26 cellular contexts compared by ENCODE assay signal in the genomic region with DNA sequence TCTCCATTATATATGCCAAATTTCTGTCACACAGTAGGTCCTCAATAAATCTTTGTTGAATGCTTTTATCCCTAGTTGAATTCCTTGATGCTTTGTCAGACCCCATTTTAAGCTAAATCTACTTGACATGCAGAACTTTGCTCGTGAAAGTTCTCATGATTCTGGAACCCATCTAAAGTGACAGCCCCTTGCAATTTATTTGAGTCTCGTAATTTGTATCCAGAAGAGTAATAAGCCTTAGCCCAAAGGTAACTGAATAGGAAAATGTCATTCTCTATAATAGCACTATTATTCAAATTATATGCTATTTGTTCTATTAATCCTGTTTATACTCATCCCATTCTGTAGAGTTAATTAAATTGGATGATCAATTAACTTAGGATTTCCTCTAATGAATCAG.
"Had no signal": no experiment of that assay in that cellular context is flagged by ENCODE, and none has a peak within 500 bp of the region (broad histone marks: within the 10 kb centered on the region; RNA-seq: fewer than 3 reads in every experiment).

No MANE protein-coding gene starts in this region.

- DNase-seq: natural killer cell; occipital lobe; ovary; posterior cingulate gyrus; psoas muscle; right cardiac atrium; right lobe of liver; sigmoid colon; small intestine; stimulated activated CD4-positive, alpha-beta T cell treated with anti-CD3 and anti-CD28 coated beads, Interleukin-15, amount 100 ng/mL, for 24 hours; stimulated activated CD4-positive, alpha-beta T cell treated with anti-CD3 and anti-CD28 coated beads, Interleukin-2, amount 100 ng/mL, for 24 hours; stimulated activated CD4-positive, alpha-beta T cell treated with anti-CD3 and anti-CD28 coated beads, Interleukin-2, amount 100 ng/mL, for 48 hours; stimulated activated CD4-positive, alpha-beta T cell treated with anti-CD3 and anti-CD28 coated beads, Interleukin-4, amount 100 ng/mL, for 24 hours; stimulated activated naive B cell treated with anti-CD40 and anti-IgM and Interleukin-4, amounts not matched to agents 10 μg/mL and 1 μg/mL and 100 μg/mL, for 72 hours; stimulated activated naive CD4-positive, alpha-beta T cell treated with Interleukin-2 at 50 U/mL for 16 hours; stimulated activated naive CD8-positive, alpha-beta T cell treated with anti-CD3 and anti-CD28 coated beads, Interleukin-15, amount 100 ng/mL, for 72 hours; substantia nigra; testis; tibial artery; transverse colon; upper lobe of right lung; uterus had no signal

- H3K27me3 ChIP-seq: neural progenitor cell, ovary, right lobe of liver, sigmoid colon, suprapubic skin, testis, tibial artery, transverse colon, upper lobe of right lung, uterus had no signal

- H3K4me1 ChIP-seq: neural progenitor cell, parathyroid adenoma, psoas muscle, right lobe of liver, sigmoid colon, suprapubic skin, testis, tibial artery, transverse colon, upper lobe of right lung, uterus had no signal

- H3K9me3 ChIP-seq: ovary, psoas muscle, right lobe of liver, sigmoid colon, suprapubic skin, testis, tibial artery, transverse colon, upper lobe of right lung, uterus had no signal

- H3K36me3 ChIP-seq: neural progenitor cell, ovary, right lobe of liver, sigmoid colon, suprapubic skin, tibial artery, transverse colon, upper lobe of right lung, uterus had no signal

- H3K4me3 ChIP-seq: neural progenitor cell, ovary, psoas muscle, right lobe of liver, sigmoid colon, suprapubic skin, testis, tibial artery, transverse colon, upper lobe of right lung, uterus had no signal

- ATAC-seq: natural killer cell; psoas muscle; right cardiac atrium; right lobe of liver; stimulated activated effector memory CD8-positive, alpha-beta T cell treated with anti-CD3 and anti-CD28 coated beads, Interleukin-12 subunit alpha, Interleukin-12 subunit beta, amount 100 ng/mL, for 72 hours; stimulated activated naive B cell treated with anti-CD40 and anti-IgM and Interleukin-4, amounts not matched to agents 10 μg/mL and 1 μg/mL and 100 μg/mL, for 72 hours; stimulated activated naive CD8-positive, alpha-beta T cell treated with anti-CD3 and anti-CD28 coated beads, Interleukin-15, amount 100 ng/mL, for 72 hours; upper lobe of right lung had no signal

- H3K27ac ChIP-seq: neural progenitor cell, ovary, parathyroid adenoma, psoas muscle, right lobe of liver, sigmoid colon, suprapubic skin, testis, tibial artery, transverse colon, upper lobe of right lung, uterus had no signal
